26 cellular contexts compared by ENCODE assay signal in genomic region chr3:98558100-98558499, GRCh38. TPM values are rescaled to one million over a fixed set of nuclear protein-coding genes. Genes with fewer than 3 reads are reported as not detected.
A peak's percentile ranks its signal among the peaks of the same experiment; 100 is the strongest.
DNase-seq lines count a peak whose midpoint lies in the region; ATAC-seq and TF ChIP-seq lines count a peak whose summit lies in the region.
"Had no signal": no experiment of that assay in that cellular context is flagged by ENCODE, and none has a peak within 500 bp of the region (broad histone marks: within the 10 kb centered on the region; RNA-seq: fewer than 3 reads in every experiment).

No MANE protein-coding gene starts in this region.

- no peaks in the 10 kb centered on the region for H3K9me3 ChIP-seq in testis
- H3K9me3 ChIP-seq: Caco-2, HAP-1, tibial nerve had no signal

- H3K4me1 ChIP-seq in testis = no peaks in the 10 kb centered on the region
- H3K4me1 ChIP-seq: Caco-2, HAP-1, tibial nerve had no signal

- peaks cover 2% of the 10 kb centered on the region for H3K9me3 Mint-ChIP-seq in activated CD4-positive, alpha-beta T cell treated with anti-CD3 and anti-CD28 coated beads, Interleukin-2, amount 10 ng/mL, durations not matched to agents 7 days and 5 days
- no peaks in the 10 kb centered on the region for H3K9me3 Mint-ChIP-seq in activated CD4-positive, alpha-beta memory T cell treated with anti-CD3 and anti-CD28 coated beads, Interleukin-2, amount 10 ng/mL, durations not matched to agents 7 days and 5 days
- no peaks in the 10 kb centered on the region for H3K9me3 Mint-ChIP-seq in effector memory CD8-positive, alpha-beta T cell

- DNase-seq in activated CD4-positive, alpha-beta T cell treated with anti-CD3 and anti-CD28 coated beads, Interleukin-2, amount 10 ng/mL, durations not matched to agents 7 days and 5 days = no peak
- DNase-seq in activated CD4-positive, alpha-beta T cell treated with anti-CD3 and anti-CD28 coated beads, Interleukin-2, amount 50 U/mL, for 4 hours = no peak
- DNase-seq in GM06990 (ENCODE audit: extremely low read depth, insufficient read length) = no peak
- DNase-seq in activated CD4-positive, alpha-beta memory T cell treated with anti-CD3 and anti-CD28 coated beads, Interleukin-2, amount 10 ng/mL, durations not matched to agents 7 days and 5 days = no peak
- no peak for DNase-seq in effector memory CD8-positive, alpha-beta T cell
- DNase-seq in G401 (ENCODE audit: low spot score) = no peak
- no peak for DNase-seq in testis
- DNase-seq: activated effector memory CD4-positive, alpha-beta T cell treated with Interleukin-2 at 50 U/mL for 16 hours; Caco-2; heart left ventricle; left colon; mesenchymal stem cell; NCI-H1417; NCI-H2107; NCI-H510A had no signal

- peak overlapping the region; percentile 3 for H3K4me3 Mint-ChIP-seq in activated CD4-positive, alpha-beta T cell treated with anti-CD3 and anti-CD28 coated beads, Interleukin-2, amount 10 ng/mL, durations not matched to agents 7 days and 5 days
- peak overlapping the region; percentile 31 for H3K4me3 Mint-ChIP-seq in activated CD4-positive, alpha-beta memory T cell treated with anti-CD3 and anti-CD28 coated beads, Interleukin-2, amount 10 ng/mL, durations not matched to agents 7 days and 5 days
- peak overlapping the region in 1 of 2 donors; percentile 67 for H3K4me3 Mint-ChIP-seq in effector memory CD8-positive, alpha-beta T cell

- H3K4me3 ChIP-seq in GM06990 (replicated peaks; ENCODE audit: low read depth, low read length) (peak overlapping the region; percentile 27), testis (no peak overlapping the region)
- H3K4me3 ChIP-seq: HAP-1, heart left ventricle, tibial nerve had no signal

- no peak for ATAC-seq in effector memory CD8-positive, alpha-beta T cell (replicated peaks)
- no peak for ATAC-seq in GM18519 (IDR thresholded peaks at IDR 0.05; ENCODE audit: low FRiP score, unreplicated experiment)
- ATAC-seq: heart left ventricle, left colon, Panc1 had no signal

- H3K36me3 ChIP-seq in GM06990 (ENCODE audit: control insufficient read depth, insufficient read depth, low read length) (no peaks in the 10 kb centered on the region), testis (ENCODE audit: low read depth, missing control alignments) (no peaks in the 10 kb centered on the region)
- H3K36me3 ChIP-seq: HAP-1, heart left ventricle, tibial nerve had no signal

- H3K27me3 ChIP-seq in GM06990 (replicated peaks; ENCODE audit: control insufficient read depth, insufficient read depth, low read length) (no peaks in the 10 kb centered on the region), testis (no peaks in the 10 kb centered on the region)
- H3K27me3 ChIP-seq: heart left ventricle, tibial nerve had no signal

- TF ChIP-seq CTCF in GM06990 (IDR thresholded peaks at IDR 0.05; ENCODE audit: insufficient read depth, low read length, poor library complexity, severe bottlenecking) (no peak), testis (IDR thresholded peaks at IDR 0.05) (no peak)

- 65 to 68% methylated on average over 5 of the region's 5 CpGs for WGBS in testis, 2 donors

- POLR2A ChIA-PET in activated CD4-positive, alpha-beta T cell treated with anti-CD3 and anti-CD28 coated beads, Interleukin-2, amount 10 ng/mL, durations not matched to agents 7 days and 5 days (lab: Charles Lee) = interaction anchor here (0.6 kb wide), 1 partner anchor 13 kb away, joined by 3 read pairs; no protein-coding TSS in a partner anchor
- POLR2A ChIA-PET in activated CD4-positive, alpha-beta memory T cell treated with anti-CD3 and anti-CD28 coated beads, Interleukin-2, amount 10 ng/mL, durations not matched to agents 7 days and 5 days (lab: Charles Lee) = interaction anchor here (0.7 to 24.3 kb wide), 9 partner anchors 8 to 519 kb away, joined by 3 to 931 read pairs (median 94); partner anchors contain the start of genes CLDND1, CPOX and GPR15

- no peaks in the 10 kb centered on the region for H3K27me3 Mint-ChIP-seq in activated CD4-positive, alpha-beta T cell treated with anti-CD3 and anti-CD28 coated beads, Interleukin-2, amount 10 ng/mL, durations not matched to agents 7 days and 5 days
- H3K27me3 Mint-ChIP-seq in activated CD4-positive, alpha-beta memory T cell treated with anti-CD3 and anti-CD28 coated beads, Interleukin-2, amount 10 ng/mL, durations not matched to agents 7 days and 5 days = no peaks in the 10 kb centered on the region
- H3K27me3 Mint-ChIP-seq in effector memory CD8-positive, alpha-beta T cell = no peaks in the 10 kb centered on the region

- H3K27ac Mint-ChIP-seq in activated CD4-positive, alpha-beta T cell treated with anti-CD3 and anti-CD28 coated beads, Interleukin-2, amount 10 ng/mL, durations not matched to agents 7 days and 5 days = peak overlapping the region; percentile 96
- H3K27ac Mint-ChIP-seq in activated CD4-positive, alpha-beta memory T cell treated with anti-CD3 and anti-CD28 coated beads, Interleukin-2, amount 10 ng/mL, durations not matched to agents 7 days and 5 days = peak overlapping the region; percentile 100
- peak overlapping the region; percentile 86 to 95 for H3K27ac Mint-ChIP-seq in effector memory CD8-positive, alpha-beta T cell

- TF ChIP-seq POLR2A in testis (IDR thresholded peaks at IDR 0.05) = no peak

- peaks cover 83% of the 10 kb centered on the region for H3K4me1 Mint-ChIP-seq in activated CD4-positive, alpha-beta T cell treated with anti-CD3 and anti-CD28 coated beads, Interleukin-2, amount 10 ng/mL, durations not matched to agents 7 days and 5 days
- peaks cover 87% of the 10 kb centered on the region for H3K4me1 Mint-ChIP-seq in activated CD4-positive, alpha-beta memory T cell treated with anti-CD3 and anti-CD28 coated beads, Interleukin-2, amount 10 ng/mL, durations not matched to agents 7 days and 5 days
- peaks cover 37 to 69% of the 10 kb centered on the region in 2 donors for H3K4me1 Mint-ChIP-seq in effector memory CD8-positive, alpha-beta T cell (ENCODE audit: low read depth in 2 of 2)

- intact Hi-C loops in testis (cut with DNase I; ENCODE audit: low total_unique reads) = no loop called here

- in situ Hi-C loops in G401 (cut with HindIII; ENCODE audit: low sequenced_read_pairs) = no loop called here

- peaks cover 30% of the 10 kb centered on the region for H3K36me3 Mint-ChIP-seq in activated CD4-positive, alpha-beta T cell treated with anti-CD3 and anti-CD28 coated beads, Interleukin-2, amount 10 ng/mL, durations not matched to agents 7 days and 5 days (ENCODE audit: low read depth)
- H3K36me3 Mint-ChIP-seq in activated CD4-positive, alpha-beta memory T cell treated with anti-CD3 and anti-CD28 coated beads, Interleukin-2, amount 10 ng/mL, durations not matched to agents 7 days and 5 days (ENCODE audit: low read depth) = peaks cover 34% of the 10 kb centered on the region
- peaks cover 5% of the 10 kb centered on the region for H3K36me3 Mint-ChIP-seq in effector memory CD8-positive, alpha-beta T cell (ENCODE audit: insufficient read depth)

- no peak overlapping the region for H3K27ac ChIP-seq in testis
- H3K27ac ChIP-seq: epithelial cell of prostate had no signal

- CTCF ChIA-PET in activated CD4-positive, alpha-beta T cell treated with anti-CD3 and anti-CD28 coated beads, Interleukin-2, amount 10 ng/mL, durations not matched to agents 7 days and 5 days (lab: Charles Lee) = interaction anchor here (1.1 to 1.7 kb wide), 8 partner anchors 8 to 37 kb away, joined by 3 to 6 read pairs (median 4); partner anchors contain the start of gene CLDND1
- CTCF ChIA-PET in activated CD4-positive, alpha-beta memory T cell treated with anti-CD3 and anti-CD28 coated beads, Interleukin-2, amount 10 ng/mL, durations not matched to agents 7 days and 5 days (lab: Charles Lee) = interaction anchor here (0.6 to 4.2 kb wide), 5 partner anchors 14 to 43 kb away, joined by 3 to 21 read pairs (median 15); partner anchors contain the start of gene CLDND1

RNA-seq across cellular contexts. Expression of gene GPR15, which starts 26.3 kb away (rescaled TPM):
- 10 to 100 TPM; 31.0 to 35.0 TPM for total RNA-seq in activated CD4-positive, alpha-beta T cell treated with anti-CD3 and anti-CD28 coated beads, Interleukin-2, amount 10 ng/mL, durations not matched to agents 7 days and 5 days
- 100 to 1,000 TPM; 111 TPM for total RNA-seq in activated CD4-positive, alpha-beta memory T cell treated with anti-CD3 and anti-CD28 coated beads, Interleukin-2, amount 10 ng/mL, durations not matched to agents 7 days and 5 days
- not detected in 2 replicates for total RNA-seq in G401 (2014; rRNA removed; shearing (Covaris generic))
- not detected for total RNA-seq in testis
- polyA plus RNA-seq in testis (ENCODE audit: insufficient read depth, low read depth, low replicate concordance) = 0.34 TPM
- total RNA-seq: Caco-2, cardiac septum, dermis microvascular lymphatic vessel endothelial cell, fibroblast of villous mesenchyme, heart left ventricle, MCF 10A, myocyte, skeletal muscle tissue, tibial nerve had no signal
- polyA plus RNA-seq: heart left ventricle had no signal

RNA-seq across cellular contexts. Expression of gene CPOX, which starts 35.3 kb away (rescaled TPM):
- total RNA-seq in activated CD4-positive, alpha-beta T cell treated with anti-CD3 and anti-CD28 coated beads, Interleukin-2, amount 10 ng/mL, durations not matched to agents 7 days and 5 days = 10 to 100 TPM; 60.4 to 66.3 TPM
- 10 to 100 TPM; 75.9 to 78.0 TPM for total RNA-seq in activated CD4-positive, alpha-beta memory T cell treated with anti-CD3 and anti-CD28 coated beads, Interleukin-2, amount 10 ng/mL, durations not matched to agents 7 days and 5 days
- 23.1 and 28.6 TPM in 2 replicates for total RNA-seq in G401 (2014; rRNA removed; shearing (Covaris generic))
- 10 to 100 TPM; 21.7 to 25.4 TPM for total RNA-seq in testis
- polyA plus RNA-seq in testis (ENCODE audit: insufficient read depth, low read depth, low replicate concordance) = 9.3 TPM

RNA-seq across cellular contexts. Expression of gene CLDND1, which starts 35.4 kb away (rescaled TPM):
- 100 to 1,000 TPM; 399 to 432 TPM for total RNA-seq in activated CD4-positive, alpha-beta T cell treated with anti-CD3 and anti-CD28 coated beads, Interleukin-2, amount 10 ng/mL, durations not matched to agents 7 days and 5 days
- total RNA-seq in activated CD4-positive, alpha-beta memory T cell treated with anti-CD3 and anti-CD28 coated beads, Interleukin-2, amount 10 ng/mL, durations not matched to agents 7 days and 5 days = 100 to 1,000 TPM; 673 to 683 TPM
- 25.6 and 27.2 TPM in 2 replicates for total RNA-seq in G401 (2014; rRNA removed; shearing (Covaris generic))
- 100 to 1,000 TPM; 150 to 162 TPM for total RNA-seq in testis
- polyA plus RNA-seq in testis (ENCODE audit: insufficient read depth, low read depth, low replicate concordance) = 207 TPM

Comparison
In these comparisons a context has a peak if more than half of its experiments do, and no peak if none do; other contexts are left out.
1. RNA of gene GPR15, which starts 26.3 kb away (total RNA-seq): 111 TPM in activated CD4-positive, alpha-beta memory T cell treated with anti-CD3 and anti-CD28 coated beads, Interleukin-2, amount 10 ng/mL, durations not matched to agents 7 days and 5 days and 31.0 to 35.0 TPM in activated CD4-positive, alpha-beta T cell treated with anti-CD3 and anti-CD28 coated beads, Interleukin-2, amount 10 ng/mL, durations not matched to agents 7 days and 5 days; not detected in G401 and not detected in testis; every median in the first group is over 10 times any median in the second.
2. Peak in every context shown above with its lines, with median percentiles within 50 percentile points of each other: H3K27ac Mint-ChIP-seq.